ENCODE assay signal across 8 cellular contexts in genomic region chr5:57298985-57299491, GRCh38.
DNase-seq lines count a peak whose midpoint lies in the region; ATAC-seq, FAIRE-seq and TF ChIP-seq lines count a peak whose summit lies in the region.

No MANE protein-coding gene starts in this region.

- H3K27ac ChIP-seq in KMS-11: peak overlapping the region; percentile 46
- H3K27ac ChIP-seq in SJSA1: 0 out of 2 replicates have a peak overlapping the region, but pooled peaks have one; percentile 4
- H3K27ac ChIP-seq in cardiac muscle cell: no peak overlapping the region

- no peaks in the 10 kb centered on the region for H3K36me3 Mint-ChIP-seq in activated naive CD8-positive, alpha-beta T cell treated with anti-CD3 and anti-CD28 coated beads, Interleukin-2, amount 10 ng/mL, durations not matched to agents 7 days and 5 days

- DNase-seq in SJSA1 (ENCODE audit: low read depth in 1 of 2, low spot score in 2 of 2): peak; percentile 52 to 88
- DNase-seq in activated naive CD8-positive, alpha-beta T cell treated with anti-CD3 and anti-CD28 coated beads, Interleukin-2, amount 10 ng/mL, durations not matched to agents 7 days and 5 days: no peak
- DNase-seq in cardiac muscle cell (ENCODE audit: low read depth in 1 of 2, low spot score in 1 of 2): peak; percentile 72 to 93
- DNase-seq in pulmonary artery endothelial cell (ENCODE audit: low read depth, low spot score): peak; percentile 54

- POLR2A ChIA-PET in activated naive CD8-positive, alpha-beta T cell treated with anti-CD3 and anti-CD28 coated beads, Interleukin-2, amount 10 ng/mL, durations not matched to agents 7 days and 5 days (lab: Charles Lee): no interaction called here

- H4K20me1 ChIP-seq in KMS-11 (ENCODE audit: insufficient read depth): no peaks in the 10 kb centered on the region

- H3K4me3 ChIP-seq in KMS-11 (IDR thresholded peaks at IDR 0.05; ENCODE audit: insufficient read depth, low read depth, low read length) (no peak overlapping the region), SJSA1 (no peak overlapping the region), cardiac muscle cell (no peak overlapping the region)

- no peaks in the 10 kb centered on the region for H3K27me3 ChIP-seq in KMS-11 (ENCODE audit: insufficient read depth, low read depth)
- H3K27me3 ChIP-seq in SJSA1 (replicated peaks): no peaks in the 10 kb centered on the region
- no peaks in the 10 kb centered on the region for H3K27me3 ChIP-seq in cardiac muscle cell

- H3K4me1 Mint-ChIP-seq in activated naive CD8-positive, alpha-beta T cell treated with anti-CD3 and anti-CD28 coated beads, Interleukin-2, amount 10 ng/mL, durations not matched to agents 7 days and 5 days: peaks cover 11% of the 10 kb centered on the region

- H3K4me2 ChIP-seq in KMS-11: peak overlapping the region; percentile 87

- 0 out of 2 replicates have a peak overlapping the region, but pooled peaks have one; percentile 16 for H3K9ac ChIP-seq in KMS-11

- H3K9me3 Mint-ChIP-seq in activated naive CD8-positive, alpha-beta T cell treated with anti-CD3 and anti-CD28 coated beads, Interleukin-2, amount 10 ng/mL, durations not matched to agents 7 days and 5 days: no peaks in the 10 kb centered on the region

- TF ChIP-seq CTCF in GM12873 (IDR thresholded peaks at IDR 0.05; ENCODE audit: insufficient read depth, low read depth, low read length, missing control alignments) (peak; percentile 63), KMS-11 (conservative IDR thresholded peaks at IDR 0.05; ENCODE audit: low read depth, low read length) (peak; percentile 71), cardiac muscle cell (IDR thresholded peaks at IDR 0.05; ENCODE audit: low read depth, low read length) (peak; percentile 46)

- H3K79me2 ChIP-seq in KMS-11 (ENCODE audit: insufficient read depth, low read depth): no peaks in the 10 kb centered on the region

- H3K9me3 ChIP-seq in SJSA1 (replicated peaks): no peaks in the 10 kb centered on the region
- H3K9me3 ChIP-seq in cardiac muscle cell (ENCODE audit: low read depth): no peaks in the 10 kb centered on the region

- peak overlapping the region; percentile 36 for H3K4me3 Mint-ChIP-seq in activated naive CD8-positive, alpha-beta T cell treated with anti-CD3 and anti-CD28 coated beads, Interleukin-2, amount 10 ng/mL, durations not matched to agents 7 days and 5 days

- peaks cover 48% of the 10 kb centered on the region for H3K4me1 ChIP-seq in KMS-11 (ENCODE audit: low read depth, poor library complexity, severe bottlenecking)
- H3K4me1 ChIP-seq in SJSA1 (replicated peaks): peaks cover 25% of the 10 kb centered on the region
- peaks cover 5% of the 10 kb centered on the region for H3K4me1 ChIP-seq in cardiac muscle cell (ENCODE audit: low read depth)

- H3K36me3 ChIP-seq in KMS-11 (ENCODE audit: insufficient read depth): no peaks in the 10 kb centered on the region
- H3K36me3 ChIP-seq in SJSA1: no peaks in the 10 kb centered on the region
- no peaks in the 10 kb centered on the region for H3K36me3 ChIP-seq in cardiac muscle cell

- peak; percentile 37 for ATAC-seq in activated naive CD8-positive, alpha-beta T cell treated with anti-CD3 and anti-CD28 coated beads, Interleukin-2, amount 10 ng/mL, durations not matched to agents 7 days and 5 days (ENCODE audit: low read depth)
- no peak for ATAC-seq in GM19467 (IDR thresholded peaks at IDR 0.05; ENCODE audit: unreplicated experiment)

- peak; percentile 34 for FAIRE-seq in A204.1 (lab: Jason Lieb, UNC)

- H2AFZ ChIP-seq in KMS-11 (ENCODE audit: low read depth): peak overlapping the region; percentile 55

- peaks cover 8% of the 10 kb centered on the region for H3K27me3 Mint-ChIP-seq in activated naive CD8-positive, alpha-beta T cell treated with anti-CD3 and anti-CD28 coated beads, Interleukin-2, amount 10 ng/mL, durations not matched to agents 7 days and 5 days

- no peak overlapping the region for H3K27ac Mint-ChIP-seq in activated naive CD8-positive, alpha-beta T cell treated with anti-CD3 and anti-CD28 coated beads, Interleukin-2, amount 10 ng/mL, durations not matched to agents 7 days and 5 days
